17 cellular contexts compared by ENCODE assay signal in genomic region chr15:99506399-99506798, GRCh38.
"Had no signal": no experiment of that assay in that cellular context is flagged by ENCODE, and none has a peak within 500 bp of the region (broad histone marks: within the 10 kb centered on the region; RNA-seq: fewer than 3 reads in every experiment).

No MANE protein-coding gene starts in this region.

- H3K27ac ChIP-seq: epithelial cell of prostate had no signal

- H3K4me3 ChIP-seq: hepatocyte, testis, upper lobe of right lung had no signal

- H3K9me3 Mint-ChIP-seq: activated naive CD4-positive, alpha-beta T cell treated with anti-CD3 and anti-CD28 coated beads, Interleukin-2, amount 10 ng/mL, durations not matched to agents 7 days and 5 days; activated T-helper 2 cell treated with anti-CD3 and anti-CD28 coated beads, Interferon-gamma antibody, Interleukin-2, Interleukin-4, amounts not matched to agents 10 μg/mL and 5 μg/mL and 100 μg/mL, durations not matched to agents 14 hours and 24 hours and 36 hours; effector memory CD8-positive, alpha-beta T cell; naive thymus-derived CD8-positive, alpha-beta T cell; stimulated activated naive CD8-positive, alpha-beta T cell treated with anti-CD3 and anti-CD28 coated beads, Interleukin-15, amount 100 ng/mL, for 72 hours; T-cell had no signal

- H3K27ac Mint-ChIP-seq: activated naive CD4-positive, alpha-beta T cell treated with anti-CD3 and anti-CD28 coated beads, Interleukin-2, amount 10 ng/mL, durations not matched to agents 7 days and 5 days; activated T-helper 2 cell treated with anti-CD3 and anti-CD28 coated beads, Interferon-gamma antibody, Interleukin-2, Interleukin-4, amounts not matched to agents 10 μg/mL and 5 μg/mL and 100 μg/mL, durations not matched to agents 14 hours and 24 hours and 36 hours; effector memory CD8-positive, alpha-beta T cell; naive thymus-derived CD8-positive, alpha-beta T cell; stimulated activated naive CD8-positive, alpha-beta T cell treated with anti-CD3 and anti-CD28 coated beads, Interleukin-15, amount 100 ng/mL, for 72 hours; T-cell had no signal

- H3K36me3 ChIP-seq: upper lobe of right lung had no signal

- H3K27me3 Mint-ChIP-seq: naive thymus-derived CD8-positive, alpha-beta T cell; stimulated activated naive CD8-positive, alpha-beta T cell treated with anti-CD3 and anti-CD28 coated beads, Interleukin-15, amount 100 ng/mL, for 72 hours had no signal

- H3K36me3 Mint-ChIP-seq: activated naive CD4-positive, alpha-beta T cell treated with anti-CD3 and anti-CD28 coated beads, Interleukin-2, amount 10 ng/mL, durations not matched to agents 7 days and 5 days; naive thymus-derived CD8-positive, alpha-beta T cell; T-cell had no signal

- H3K9me3 ChIP-seq: testis, upper lobe of right lung had no signal

- H3K4me3 Mint-ChIP-seq: activated naive CD4-positive, alpha-beta T cell treated with anti-CD3 and anti-CD28 coated beads, Interleukin-2, amount 10 ng/mL, durations not matched to agents 7 days and 5 days; effector memory CD8-positive, alpha-beta T cell; naive thymus-derived CD8-positive, alpha-beta T cell; stimulated activated naive CD8-positive, alpha-beta T cell treated with anti-CD3 and anti-CD28 coated beads, Interleukin-15, amount 100 ng/mL, for 72 hours; T-cell had no signal

- ATAC-seq: effector memory CD8-positive, alpha-beta T cell; left lobe of liver; naive thymus-derived CD8-positive, alpha-beta T cell; stimulated activated naive CD8-positive, alpha-beta T cell treated with anti-CD3 and anti-CD28 coated beads, Interleukin-15, amount 100 ng/mL, for 72 hours; T-cell; upper lobe of right lung had no signal

- FAIRE-seq: keratinocyte had no signal

- DNase-seq: activated CD4-positive, CD25-positive, alpha-beta regulatory T cell treated with anti-CD3 and anti-CD28 coated beads, Interleukin-2, amount 50 U/mL, for 72 hours; activated naive CD4-positive, alpha-beta T cell treated with anti-CD3 and anti-CD28 coated beads, Interleukin-2, amount 10 ng/mL, durations not matched to agents 7 days and 5 days; activated T-cell treated with anti-CD3 and anti-CD28 coated beads, Interleukin-2, amount 50 U/mL, for 1 hour; dermis blood vessel endothelial cell; effector memory CD8-positive, alpha-beta T cell; mesenchymal stem cell; naive thymus-derived CD8-positive, alpha-beta T cell; stimulated activated naive CD8-positive, alpha-beta T cell treated with anti-CD3 and anti-CD28 coated beads, Interleukin-15, amount 100 ng/mL, for 72 hours; T-cell; T-helper 9 cell; testis; upper lobe of right lung had no signal

- H3K27me3 ChIP-seq: hepatocyte, testis, upper lobe of right lung had no signal
